ENCODE assay signal across 19 cellular contexts in genomic region chr2:167857406-167857805, GRCh38.
"Had no signal": no experiment of that assay in that cellular context is flagged by ENCODE, and none has a peak within 500 bp of the region (broad histone marks: within the 10 kb centered on the region; RNA-seq: fewer than 3 reads in every experiment).

No MANE protein-coding gene starts in this region.

- H3K9me3 ChIP-seq: pancreas, right lobe of liver, thoracic aorta, tibial nerve, upper lobe of left lung, uterus had no signal

- ATAC-seq: left lobe of liver; naive thymus-derived CD4-positive, alpha-beta T cell; pancreas; right lobe of liver; stimulated activated naive B cell treated with anti-CD40 and anti-IgM and Interleukin-4, amounts not matched to agents 10 μg/mL and 1 μg/mL and 100 μg/mL, for 72 hours had no signal

- H3K27me3 ChIP-seq: dorsolateral prefrontal cortex, pancreas, right lobe of liver, tibial nerve, upper lobe of left lung, uterus had no signal

- H3K4me3 ChIP-seq: dorsolateral prefrontal cortex, lung, pancreas, right lobe of liver, thoracic aorta, tibial nerve, upper lobe of left lung, uterus had no signal

- H3K27ac ChIP-seq: pancreas, right lobe of liver, thoracic aorta, tibial nerve, upper lobe of left lung, uterus had no signal

- DNase-seq: dorsolateral prefrontal cortex; effector CD4-positive, alpha-beta T cell; kidney; mesendoderm; naive thymus-derived CD4-positive, alpha-beta T cell; pancreas; right lobe of liver; small intestine; stimulated activated CD4-positive, alpha-beta T cell treated with anti-CD3 and anti-CD28 coated beads, Interleukin-15, amount 100 ng/mL, for 24 hours; stimulated activated CD4-positive, alpha-beta T cell treated with anti-CD3 and anti-CD28 coated beads, Interleukin-2, amount 100 ng/mL, for 48 hours; stimulated activated naive B cell treated with anti-CD40 and anti-IgM and Interleukin-4, amounts not matched to agents 10 μg/mL and 1 μg/mL and 100 μg/mL, for 72 hours; upper lobe of left lung; uterus had no signal

- H3K4me1 ChIP-seq: pancreas, right lobe of liver, upper lobe of left lung, uterus had no signal

- FAIRE-seq: colon, frontal cortex, kidney, pancreas, small intestine had no signal

- H3K36me3 ChIP-seq: pancreas, right lobe of liver, thoracic aorta, tibial nerve, upper lobe of left lung, uterus had no signal
